16 cellular contexts compared by ENCODE assay signal in genomic region chr6:37039958-37040357, GRCh38. TPM values are rescaled to one million over a fixed set of nuclear protein-coding genes. Genes with fewer than 3 reads are reported as not detected.
"Had no signal": no experiment of that assay in that cellular context is flagged by ENCODE, and none has a peak within 500 bp of the region (broad histone marks: within the 10 kb centered on the region; RNA-seq: fewer than 3 reads in every experiment).

No MANE protein-coding gene starts in this region.

- H3K27ac ChIP-seq: brain microvascular endothelial cell, right atrium auricular region, tibial nerve, vagina, VCaP had no signal

- ATAC-seq: activated CD4-positive, alpha-beta T cell treated with anti-CD3 and anti-CD28 coated beads for 36 hours; activated naive CD4-positive, alpha-beta T cell treated with anti-CD3 and anti-CD28 coated beads, Interleukin-2, amount 50 U/mL, for 72 hours had no signal

- H3K4me3 ChIP-seq: right atrium auricular region, smooth muscle cell, tibial nerve, vagina had no signal

- H3K27ac Mint-ChIP-seq: activated CD4-positive, alpha-beta T cell treated with anti-CD3 and anti-CD28 coated beads for 36 hours; activated naive CD4-positive, alpha-beta T cell treated with anti-CD3 and anti-CD28 coated beads, Interleukin-2, amount 50 U/mL, for 72 hours; dendritic cell treated with granulocyte-macrophage colony-stimulating factor and Interleukin-4, amounts not matched to agents 40 ng/mL and 50 ng/mL, for 4 days had no signal

- H3K4me1 ChIP-seq: right atrium auricular region had no signal

- H3K9me3 ChIP-seq: right atrium auricular region, tibial nerve, vagina had no signal

- H3K36me3 ChIP-seq: brain microvascular endothelial cell, right atrium auricular region, tibial nerve, vagina had no signal

- DNase-seq: activated CD4-positive, alpha-beta memory T cell treated with anti-CD3 and anti-CD28 coated beads, Interleukin-2, amount 10 ng/mL, durations not matched to agents 7 days and 5 days; activated CD4-positive, alpha-beta T cell treated with anti-CD3 and anti-CD28 coated beads for 36 hours; activated effector memory CD4-positive, alpha-beta T cell treated with Interleukin-2 at 50 U/mL for 16 hours; brain microvascular endothelial cell; cerebellar nuclear complex; hippocampal formation; T1000 had no signal

- H3K9me3 Mint-ChIP-seq: activated naive CD4-positive, alpha-beta T cell treated with anti-CD3 and anti-CD28 coated beads, Interleukin-2, amount 50 U/mL, for 72 hours; dendritic cell treated with granulocyte-macrophage colony-stimulating factor and Interleukin-4, amounts not matched to agents 40 ng/mL and 50 ng/mL, for 4 days had no signal

- H3K27me3 Mint-ChIP-seq: activated CD4-positive, alpha-beta memory T cell treated with anti-CD3 and anti-CD28 coated beads, Interleukin-2, amount 10 ng/mL, durations not matched to agents 7 days and 5 days; activated CD4-positive, alpha-beta T cell treated with anti-CD3 and anti-CD28 coated beads for 36 hours; dendritic cell treated with granulocyte-macrophage colony-stimulating factor and Interleukin-4, amounts not matched to agents 40 ng/mL and 50 ng/mL, for 4 days had no signal

- H3K27me3 ChIP-seq: brain microvascular endothelial cell, right atrium auricular region, tibial nerve, vagina had no signal

- H3K4me3 Mint-ChIP-seq: activated CD4-positive, alpha-beta memory T cell treated with anti-CD3 and anti-CD28 coated beads, Interleukin-2, amount 10 ng/mL, durations not matched to agents 7 days and 5 days; activated CD4-positive, alpha-beta T cell treated with anti-CD3 and anti-CD28 coated beads for 36 hours; dendritic cell treated with granulocyte-macrophage colony-stimulating factor and Interleukin-4, amounts not matched to agents 40 ng/mL and 50 ng/mL, for 4 days had no signal

RNA-seq across cellular contexts. Expression of gene FGD2, which starts 34.5 kb away (rescaled TPM):
- total RNA-seq: epithelial cell of proximal tubule, myocyte, smooth muscle cell had no signal
- polyA plus RNA-seq: smooth muscle cell had no signal
